ENCODE assay signal across 32 cellular contexts in genomic region chr17:28733346-28733745, GRCh38.
"Had no signal": no experiment of that assay in that cellular context is flagged by ENCODE, and none has a peak within 500 bp of the region (broad histone marks: within the 10 kb centered on the region; RNA-seq: fewer than 3 reads in every experiment).

No MANE protein-coding gene starts in this region.

- DNase-seq: activated CD4-positive, alpha-beta T cell treated with anti-CD3 and anti-CD28 coated beads, Interleukin-2, amount 50 U/mL, for 1 hour; activated CD8-positive, alpha-beta T cell treated with anti-CD3 and anti-CD28 coated beads for 36 hours; activated gamma-delta T cell treated with Interleukin-2 at 50 U/mL for 16 hours; activated naive CD4-positive, alpha-beta T cell treated with anti-CD3 and anti-CD28 coated beads, Interleukin-2, amount 50 U/mL, for 16 hours; activated T-cell treated with anti-CD3 and anti-CD28 coated beads, Interleukin-2, amount 50 U/mL, for 4 hours; amniotic stem cell; endodermal cell; left cardiac atrium; mesenchymal stem cell; naive thymus-derived CD8-positive, alpha-beta T cell; nucleus accumbens; stimulated activated CD4-positive, alpha-beta T cell treated with anti-CD3 and anti-CD28 coated beads, Interleukin-1b, Interleukin-23, amount 100 ng/mL, for 48 hours; stimulated activated CD4-positive, alpha-beta T cell treated with anti-CD3 and anti-CD28 coated beads, Interleukin-4, amount 100 ng/mL, for 4 hours; stimulated activated CD8-positive, alpha-beta memory T cell treated with anti-CD3 and anti-CD28 coated beads, Interleukin-4, amount 100 ng/mL, for 48 hours; stimulated activated naive B cell treated with anti-CD40 and anti-IgM and Interleukin-4, amounts not matched to agents 10 μg/mL and 1 μg/mL and 100 μg/mL, for 72 hours; T-helper 17 cell; T1000 had no signal

- ATAC-seq: activated CD8-positive, alpha-beta T cell treated with anti-CD3 and anti-CD28 coated beads for 36 hours; activated T-cell treated with anti-CD3 and anti-CD28 coated beads, Interleukin-2, amount 50 U/mL, for 4 hours; activated T-helper 17 cell treated with anti-CD3 and anti-CD28 coated beads, Interleukin-2, amount 50 U/mL, for 72 hours; gastroesophageal sphincter; left cardiac atrium; naive thymus-derived CD8-positive, alpha-beta T cell; stimulated activated naive B cell treated with anti-CD40 and anti-IgM and Interleukin-4, amounts not matched to agents 10 μg/mL and 1 μg/mL and 100 μg/mL, for 72 hours; T-helper 17 cell had no signal

- H3K4me3 Mint-ChIP-seq: activated CD8-positive, alpha-beta T cell treated with anti-CD3 and anti-CD28 coated beads for 36 hours; activated T-cell treated with anti-CD3 and anti-CD28 coated beads, Interleukin-2, amount 50 U/mL, for 4 hours; activated T-helper 17 cell treated with anti-CD3 and anti-CD28 coated beads, Interleukin-2, amount 50 U/mL, for 72 hours; central memory CD8-positive, alpha-beta T cell; dendritic cell treated with granulocyte-macrophage colony-stimulating factor and Interleukin-4, amounts not matched to agents 40 ng/mL and 50 ng/mL, for 4 days; endodermal cell; naive thymus-derived CD8-positive, alpha-beta T cell; neural crest cell; stimulated activated naive B cell treated with anti-CD40 and anti-IgM and Interleukin-4, amounts not matched to agents 10 μg/mL and 1 μg/mL and 100 μg/mL, for 72 hours; T-helper 17 cell had no signal

- H3K27ac ChIP-seq: epithelial cell of prostate, gastroesophageal sphincter, hepatocyte, parathyroid adenoma, right atrium auricular region had no signal

- FAIRE-seq: astrocyte, bronchial epithelial cell, keratinocyte, urothelium cell line had no signal

- H3K9me3 Mint-ChIP-seq: activated T-cell treated with anti-CD3 and anti-CD28 coated beads, Interleukin-2, amount 50 U/mL, for 4 hours; activated T-helper 17 cell treated with anti-CD3 and anti-CD28 coated beads, Interleukin-2, amount 50 U/mL, for 72 hours; central memory CD8-positive, alpha-beta T cell; dendritic cell treated with granulocyte-macrophage colony-stimulating factor and Interleukin-4, amounts not matched to agents 40 ng/mL and 50 ng/mL, for 4 days; endodermal cell; naive thymus-derived CD8-positive, alpha-beta T cell; neural crest cell had no signal

- H3K4me1 ChIP-seq: parathyroid adenoma had no signal

- H3K9ac ChIP-seq: parathyroid adenoma had no signal

- H3K27me3 ChIP-seq: gastroesophageal sphincter, hepatocyte, right atrium auricular region, tibial nerve had no signal

- H3K27ac Mint-ChIP-seq: activated CD8-positive, alpha-beta T cell treated with anti-CD3 and anti-CD28 coated beads for 36 hours; activated T-helper 17 cell treated with anti-CD3 and anti-CD28 coated beads, Interleukin-2, amount 50 U/mL, for 72 hours; dendritic cell treated with granulocyte-macrophage colony-stimulating factor and Interleukin-4, amounts not matched to agents 40 ng/mL and 50 ng/mL, for 4 days; endodermal cell; naive thymus-derived CD8-positive, alpha-beta T cell; T-helper 17 cell had no signal

- H3K36me3 ChIP-seq: gastroesophageal sphincter, right atrium auricular region had no signal

- H2AFZ ChIP-seq: hepatocyte, parathyroid adenoma had no signal

- H3K4me2 ChIP-seq: hepatocyte, smooth muscle cell had no signal

- H3K79me2 ChIP-seq: hepatocyte, parathyroid adenoma had no signal

- H3K4me3 ChIP-seq: gastroesophageal sphincter, hepatocyte, right atrium auricular region, smooth muscle cell, tibial nerve had no signal

- H3K9me3 ChIP-seq: gastroesophageal sphincter, right atrium auricular region, tibial nerve had no signal

- H3K27me3 Mint-ChIP-seq: activated CD8-positive, alpha-beta T cell treated with anti-CD3 and anti-CD28 coated beads for 36 hours; activated T-helper 17 cell treated with anti-CD3 and anti-CD28 coated beads, Interleukin-2, amount 50 U/mL, for 72 hours; central memory CD8-positive, alpha-beta T cell; naive thymus-derived CD8-positive, alpha-beta T cell; stimulated activated naive B cell treated with anti-CD40 and anti-IgM and Interleukin-4, amounts not matched to agents 10 μg/mL and 1 μg/mL and 100 μg/mL, for 72 hours; T-helper 17 cell had no signal
